ENCODE assay signal across 20 cellular contexts in genomic region chr6:40671338-40672050, GRCh38.
DNase-seq lines count a peak whose midpoint lies in the region.
"Had no signal": no experiment of that assay in that cellular context is flagged by ENCODE, and none has a peak within 500 bp of the region (broad histone marks: within the 10 kb centered on the region; RNA-seq: fewer than 3 reads in every experiment).

No MANE protein-coding gene starts in this region.

- no peaks in the 10 kb centered on the region for H3K27me3 ChIP-seq in trophoblast cell (ENCODE audit: insufficient read depth, low read length)
- H3K27me3 ChIP-seq: breast epithelium, gastrocnemius medialis, neutrophil, upper lobe of left lung had no signal

- no peak overlapping the region for H2BK12ac ChIP-seq in trophoblast cell (ENCODE audit: low read length)

- H3K9ac ChIP-seq in trophoblast cell (ENCODE audit: low read length), result no peak overlapping the region

- no peaks in the 10 kb centered on the region for H3K79me2 ChIP-seq in trophoblast cell (ENCODE audit: control insufficient read depth, insufficient read depth, low read length, poor library complexity)

- H3K14ac ChIP-seq in trophoblast cell (ENCODE audit: low read length), result no peak overlapping the region

- H3K18ac ChIP-seq in trophoblast cell (ENCODE audit: low read length), result no peak overlapping the region

- peaks cover 3 to 5% of the 10 kb centered on the region in 2 experiments for H3K4me1 ChIP-seq in trophoblast cell (ENCODE audit: control insufficient read depth in 1 of 2, insufficient read depth in 2 of 2, low read length in 2 of 2)
- H3K4me1 ChIP-seq: breast epithelium, upper lobe of left lung had no signal

- no peak overlapping the region for H4K91ac ChIP-seq in trophoblast cell (ENCODE audit: low read depth, low read length)

- H3K27ac ChIP-seq in trophoblast cell (ENCODE audit: low read depth, low read length), result no peak overlapping the region
- H3K27ac ChIP-seq: breast epithelium, dorsolateral prefrontal cortex, gastrocnemius medialis, neutrophil, SK-N-MC, upper lobe of left lung had no signal

- no peak overlapping the region for H4K12ac ChIP-seq in trophoblast cell (ENCODE audit: low read depth, low read length)

- H2AFZ ChIP-seq in trophoblast cell (ENCODE audit: insufficient read depth, low read length, poor library complexity), result no peak overlapping the region

- no peak overlapping the region for H3K4me2 ChIP-seq in trophoblast cell (ENCODE audit: low read length)

- peaks cover 2% of the 10 kb centered on the region for H3K9me3 ChIP-seq in trophoblast cell (ENCODE audit: insufficient read depth, low read depth, low read length)
- H3K9me3 ChIP-seq: breast epithelium, gastrocnemius medialis, neutrophil, upper lobe of left lung had no signal

- no peak overlapping the region for H2BK5ac ChIP-seq in trophoblast cell (ENCODE audit: low read depth, low read length, poor library complexity)

- no peaks in the 10 kb centered on the region for H3K36me3 ChIP-seq in trophoblast cell (ENCODE audit: control insufficient read depth in 1 of 2, insufficient read depth in 2 of 2, low read length in 2 of 2)
- H3K36me3 ChIP-seq: breast epithelium, gastrocnemius medialis, neutrophil, upper lobe of left lung had no signal

- H3K23ac ChIP-seq in trophoblast cell (ENCODE audit: low read length), result no peak overlapping the region

- H3K4me3 ChIP-seq in trophoblast cell (ENCODE audit: low read depth, low read length), result peak overlapping the region; percentile 5
- H3K4me3 ChIP-seq: breast epithelium, dorsolateral prefrontal cortex, gastrocnemius medialis, SK-N-MC, upper lobe of left lung had no signal

- DNase-seq in NCI-H1417 (lab: John Stamatoyannopoulos, UW) (peak in 2 of 3 experiments; percentile 18 to 32), NCI-H1417 treated with DMSO at 0.1 percent for 48 hours (lab: John Stamatoyannopoulos, UW) (no peak), NCI-H2081 treated with DMSO at 0.1 percent for 48 hours (lab: John Stamatoyannopoulos, UW) (peak; percentile 16), SHP77 (lab: John Stamatoyannopoulos, UW) (peak; percentile 97 to 98), trophoblast cell (no peak), SIG-M5 (lab: John Stamatoyannopoulos, UW) (no peak), ACHN (no peak), HT-29 (ENCODE audit: low spot score) (no peak)
- DNase-seq: activated CD4-positive, alpha-beta T cell treated with anti-CD3 and anti-CD28 coated beads for 1 hour; dorsolateral prefrontal cortex; gastrocnemius medialis; GOT3; midbrain; MV-4-11; stimulated activated naive CD4-positive, alpha-beta T cell; T-helper 9 cell had no signal

- no peak overlapping the region for H4K8ac ChIP-seq in trophoblast cell (ENCODE audit: low read depth, low read length)

- H2BK120ac ChIP-seq in trophoblast cell (ENCODE audit: insufficient read depth, low read length, poor library complexity), result no peak overlapping the region

- no peak overlapping the region for H2AK5ac ChIP-seq in trophoblast cell (ENCODE audit: low read length)

- WGBS in trophoblast cell (ENCODE audit: extremely low coverage, insufficient coverage, insufficient read length), result no CpG with 5 or more reads among the region's 9 CpGs

- no peaks in the 10 kb centered on the region for H3K79me1 ChIP-seq in trophoblast cell (ENCODE audit: low read length)

- in situ Hi-C loops in ACHN (cut with HindIII; ENCODE audit: low pct_ligation_motif_present, low pct_unique_long_range_greater_than_20kb, low sequenced_read_pairs), result no loop called here

- no peak overlapping the region for H3K4ac ChIP-seq in trophoblast cell (ENCODE audit: low read depth, low read length)

Comparison
In these comparisons a context has a peak if more than half of its experiments do, and no peak if none do; other contexts are left out.
1. DNase-seq: peak in NCI-H1417 (2 of 3), NCI-H2081 treated with DMSO at 0.1 percent for 48 hours (single experiment) and SHP77 (2 of 2); none in NCI-H1417 treated with DMSO at 0.1 percent for 48 hours (single experiment), trophoblast cell (0 of 2), SIG-M5 (single experiment), ACHN (single experiment) and HT-29 (single experiment).